21 cellular contexts compared by ENCODE assay signal in the genomic region with DNA sequence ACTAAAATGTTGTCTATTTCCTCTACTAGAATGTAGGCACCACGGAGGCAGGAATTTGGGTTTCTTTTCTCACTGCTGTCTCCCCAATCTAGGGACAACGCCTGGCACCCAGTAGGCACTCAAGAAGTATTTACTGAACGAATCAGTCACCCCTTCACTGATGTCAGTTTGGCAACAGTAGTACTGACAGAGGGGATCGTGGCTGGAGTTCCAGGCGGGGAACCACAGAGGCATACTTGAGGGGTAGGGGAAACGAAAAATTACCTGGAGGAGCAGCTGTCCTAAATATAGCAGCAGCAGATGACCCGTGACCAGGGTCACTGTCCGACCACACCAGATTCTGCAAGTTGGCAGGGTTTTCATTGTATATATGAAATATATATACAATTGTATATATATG.
"Had no signal": no experiment of that assay in that cellular context is flagged by ENCODE, and none has a peak within 500 bp of the region (broad histone marks: within the 10 kb centered on the region; RNA-seq: fewer than 3 reads in every experiment).

No MANE protein-coding gene starts in this region.

- DNase-seq: activated CD4-positive, alpha-beta T cell treated with anti-CD3 and anti-CD28 coated beads, Interleukin-2, amount 10 ng/mL, durations not matched to agents 7 days and 5 days; activated CD8-positive, alpha-beta T cell treated with anti-CD3 and anti-CD28 coated beads for 36 hours; activated effector memory CD4-positive, alpha-beta T cell treated with anti-CD3 and anti-CD28 coated beads, Interleukin-2, amount 50 U/mL, for 16 hours; activated naive CD4-positive, alpha-beta T cell treated with anti-CD3 and anti-CD28 coated beads, Interleukin-2, amount 10 ng/mL, durations not matched to agents 7 days and 5 days; activated naive CD8-positive, alpha-beta T cell treated with anti-CD3 and anti-CD28 coated beads, Interleukin-2, amount 50 U/mL, for 24 hours; activated T-cell treated with anti-CD3 and anti-CD28 coated beads for 4 hours; effector CD4-positive, alpha-beta T cell; kidney; lower lobe of right lung; mesendoderm; mucosa of descending colon; naive thymus-derived CD4-positive, alpha-beta T cell; retina; sigmoid colon; stimulated activated CD4-positive, alpha-beta T cell treated with anti-CD3 and anti-CD28 coated beads, Interleukin-2, amount 100 ng/mL, for 48 hours; stimulated activated CD8-positive, alpha-beta memory T cell treated with anti-CD3 and anti-CD28 coated beads, Interleukin-4, amount 100 ng/mL, for 48 hours; stimulated activated naive B cell treated with anti-CD40 and anti-IgM and Interleukin-4, amounts not matched to agents 10 μg/mL and 1 μg/mL and 100 μg/mL, for 72 hours; testis had no signal

- H3K36me3 ChIP-seq: neural progenitor cell, sigmoid colon, vagina had no signal

- H3K27me3 ChIP-seq: neural progenitor cell, sigmoid colon, testis, vagina had no signal

- H3K4me3 ChIP-seq: lower lobe of right lung, mucosa of descending colon, neural progenitor cell, sigmoid colon, testis, vagina had no signal

- H3K4me2 ChIP-seq: neural progenitor cell had no signal

- H3K9me3 ChIP-seq: lower lobe of right lung, mucosa of descending colon, sigmoid colon, testis, vagina had no signal

- H3K4me1 ChIP-seq: lower lobe of right lung, neural progenitor cell, sigmoid colon, vagina had no signal

- H3K9ac ChIP-seq: neural progenitor cell had no signal

- H3K27ac ChIP-seq: lower lobe of right lung, neural progenitor cell, sigmoid colon, testis, vagina, VCaP had no signal

- H2AFZ ChIP-seq: neural progenitor cell had no signal
